In genomic region chr4:181650033-181650825, GRCh38 we compare ENCODE assay signal across 18 cellular contexts.
"Had no signal": no experiment of that assay in that cellular context is flagged by ENCODE, and none has a peak within 500 bp of the region (broad histone marks: within the 10 kb centered on the region; RNA-seq: fewer than 3 reads in every experiment).

No MANE protein-coding gene starts in this region.

- H3K4me1 ChIP-seq: esophagus muscularis mucosa, gastroesophageal sphincter, tibial artery, uterus had no signal

- DNase-seq: activated CD4-positive, alpha-beta T cell treated with anti-CD3 and anti-CD28 coated beads, Interleukin-2, amount 50 U/mL, for 48 hours; activated CD8-positive, alpha-beta memory T cell treated with anti-CD3 and anti-CD28 coated beads, Interleukin-2, amount 10 ng/mL, durations not matched to agents 7 days and 5 days; activated naive CD4-positive, alpha-beta T cell treated with anti-CD3 and anti-CD28 coated beads, Interleukin-2, amount 10 ng/mL, durations not matched to agents 7 days and 5 days; activated T-cell treated with anti-CD3 and anti-CD28 coated beads, Interleukin-2, amount 50 U/mL, for 1 hour; cortex of kidney; effector CD4-positive, alpha-beta T cell; islet precursor cell; naive thymus-derived CD4-positive, alpha-beta T cell; nucleus accumbens; posterior cingulate gyrus; retina; stimulated activated CD4-positive, alpha-beta T cell treated with anti-CD3 and anti-CD28 coated beads, Interleukin-4, amount 100 ng/mL, for 24 hours; stimulated activated naive CD4-positive, alpha-beta T cell; tibial artery; uterus; WERI-Rb-1 had no signal

- H3K4me3 ChIP-seq: esophagus muscularis mucosa, gastroesophageal sphincter, tibial artery, uterus had no signal

- H3K9me3 ChIP-seq: esophagus muscularis mucosa, gastroesophageal sphincter, tibial artery, uterus had no signal

- H3K27me3 ChIP-seq: uterus had no signal

- ATAC-seq: activated CD8-positive, alpha-beta memory T cell treated with anti-CD3 and anti-CD28 coated beads, Interleukin-2, amount 10 ng/mL, durations not matched to agents 7 days and 5 days; gastroesophageal sphincter; naive thymus-derived CD4-positive, alpha-beta T cell had no signal

- H3K36me3 ChIP-seq: esophagus muscularis mucosa, gastroesophageal sphincter, tibial artery, uterus, WERI-Rb-1 had no signal

- H3K27ac ChIP-seq: esophagus muscularis mucosa, gastroesophageal sphincter, tibial artery, uterus, WERI-Rb-1 had no signal
